10 cellular contexts compared by ENCODE assay signal in genomic region chr12:104370989-104371870, GRCh38.
A peak's percentile ranks its signal among the peaks of the same experiment; 100 is the strongest.
DNase-seq lines count a peak whose midpoint lies in the region; ATAC-seq, FAIRE-seq and TF ChIP-seq lines count a peak whose summit lies in the region.
"Had no signal": no experiment of that assay in that cellular context is flagged by ENCODE, and none has a peak within 500 bp of the region (broad histone marks: within the 10 kb centered on the region; RNA-seq: fewer than 3 reads in every experiment).

No MANE protein-coding gene starts in this region.

- FAIRE-seq in HTR-8/SVneo (lab: Jason Lieb, UNC) (peak; percentile 63), keratinocyte (lab: Jason Lieb, UNC) (peak; percentile 89)

- no peaks in the 10 kb centered on the region for H3K79me2 ChIP-seq in keratinocyte (ENCODE audit: control insufficient read depth, insufficient read depth, low read length)

- TF ChIP-seq CTCF in AG10803 (conservative IDR thresholded peaks at IDR 0.05; ENCODE audit: low read length) (no peak), brain microvascular endothelial cell (IDR thresholded peaks at IDR 0.05; ENCODE audit: low read depth, low read length, missing control alignments) (no peak), keratinocyte (optimal IDR thresholded peaks at IDR 0.05 in 1 of 3, IDR thresholded peaks at IDR 0.05 in 1 of 3, conservative IDR thresholded peaks at IDR 0.05 in 1 of 3; ENCODE audit: extremely low read depth in 1 of 3, insufficient read depth in 2 of 3, low read length in 3 of 3) (no peak), Peyer's patch (IDR thresholded peaks at IDR 0.05) (no peak), stomach (IDR thresholded peaks at IDR 0.05) (no peak)

- H3K4me1 ChIP-seq in keratinocyte (ENCODE audit: control insufficient read depth, extremely low read depth, insufficient read depth, low read length) (peaks cover 12% of the 10 kb centered on the region), Peyer's patch (no peaks in the 10 kb centered on the region), stomach (peaks cover 0 to 6% (median 2%) of the 10 kb centered on the region in 4 donors)

- DNase-seq in AG10803 (ENCODE audit: low read depth) (peak; percentile 77), HTR-8/SVneo (ENCODE audit: insufficient read length, low spot score) (peak; percentile 62), brain microvascular endothelial cell (peak; percentile 64), keratinocyte (ENCODE audit: low read depth, low spot score) (peak; percentile 59), Peyer's patch (no peak), stomach (no peak)
- DNase-seq: NCI-H1930, Right ventricle myocardium superior had no signal

- peaks cover 3% of the 10 kb centered on the region for H3K9me3 ChIP-seq in keratinocyte (ENCODE audit: control insufficient read depth, low read depth, low read length)
- peaks cover 0 to 4% (median 0%) of the 10 kb centered on the region in 4 donors for H3K9me3 ChIP-seq in Peyer's patch
- peaks cover 4 to 15% (median 8%) of the 10 kb centered on the region in 4 donors for H3K9me3 ChIP-seq in stomach

- no peak overlapping the region for H3K27ac ChIP-seq in brain microvascular endothelial cell
- H3K27ac ChIP-seq in keratinocyte (ENCODE audit: control insufficient read depth, insufficient read depth, low read length): no peak overlapping the region
- H3K27ac ChIP-seq in Peyer's patch: no peak overlapping the region
- no peak overlapping the region for H3K27ac ChIP-seq in stomach

- in situ Hi-C loops in brain microvascular endothelial cell (cut with HindIII; ENCODE audit: low pct_ligation_motif_present, low sequenced_read_pairs): no loop called here

- H4K20me1 ChIP-seq in keratinocyte (ENCODE audit: control insufficient read depth, extremely low read depth, insufficient read depth, low read length): no peaks in the 10 kb centered on the region

- H3K9ac ChIP-seq in keratinocyte (ENCODE audit: control insufficient read depth, extremely low read depth, insufficient read depth, low read length): no peak overlapping the region

- H3K27me3 ChIP-seq in brain microvascular endothelial cell (replicated peaks) (no peaks in the 10 kb centered on the region), keratinocyte (ENCODE audit: control insufficient read depth, extremely low read depth, insufficient read depth, low read length) (no peaks in the 10 kb centered on the region), Peyer's patch (no peaks in the 10 kb centered on the region), stomach (no peaks in the 10 kb centered on the region)

- H3K36me3 ChIP-seq in brain microvascular endothelial cell (replicated peaks) (no peaks in the 10 kb centered on the region), keratinocyte (ENCODE audit: control insufficient read depth in 2 of 2, extremely low read depth in 1 of 2, insufficient read depth in 2 of 2, low read length in 2 of 2) (no peaks in the 10 kb centered on the region), Peyer's patch (no peaks in the 10 kb centered on the region), stomach (no peaks in the 10 kb centered on the region)

- 33 to 51% (median 47%) methylated on average over 16 of the region's 16 CpGs for WGBS in stomach, 5 donors

- dilution Hi-C loops in keratinocyte (cut with MboI; ENCODE audit: extremely low pct_ligation_motif_present, low sequenced_read_pairs): no loop called here

- no peak for TF ChIP-seq EP300 in stomach (IDR thresholded peaks at IDR 0.05)

- no peak overlapping the region for H2AFZ ChIP-seq in keratinocyte (ENCODE audit: control insufficient read depth, low read length)

- no peaks in the 10 kb centered on the region for H3K9me1 ChIP-seq in keratinocyte (ENCODE audit: control insufficient read depth, extremely low read depth, insufficient read depth, low read length)

- peak overlapping the region; percentile 44 for H3K4me2 ChIP-seq in keratinocyte (ENCODE audit: control insufficient read depth, extremely low read depth, insufficient read depth, low read depth, low read length)

- no peak for TF ChIP-seq POLR2A in Peyer's patch (IDR thresholded peaks at IDR 0.05)
- no peak for TF ChIP-seq POLR2A in stomach (IDR thresholded peaks at IDR 0.05)

- intact Hi-C loops in stomach (cut with DNase I; ENCODE audit: low total_unique reads): no loop called here

- ATAC-seq in GM19463 (IDR thresholded peaks at IDR 0.05; ENCODE audit: unreplicated experiment) (no peak), HG03175 (IDR thresholded peaks at IDR 0.05; ENCODE audit: unreplicated experiment) (no peak)

- H3K4me3 ChIP-seq in AG10803 (ENCODE audit: low read length): no peak overlapping the region
- no peak overlapping the region for H3K4me3 ChIP-seq in brain microvascular endothelial cell (ENCODE audit: low read depth, low read length)
- H3K4me3 ChIP-seq in keratinocyte (ENCODE audit: control insufficient read depth in 2 of 3, extremely low read depth in 1 of 3, insufficient read depth in 2 of 3, low read depth in 1 of 3, low read length in 3 of 3): no peak overlapping the region
- H3K4me3 ChIP-seq in Peyer's patch: no peak overlapping the region
- H3K4me3 ChIP-seq in stomach: no peak overlapping the region

Comparison
In these comparisons a context has a peak if more than half of its experiments do, and no peak if none do; other contexts are left out.
1. DNase-seq: peak in AG10803 (single experiment), HTR-8/SVneo (single experiment), brain microvascular endothelial cell (single experiment) and keratinocyte (single experiment); none in Peyer's patch (0 of 3) and stomach (single experiment).